13 cellular contexts compared by ENCODE assay signal in the genomic region with DNA sequence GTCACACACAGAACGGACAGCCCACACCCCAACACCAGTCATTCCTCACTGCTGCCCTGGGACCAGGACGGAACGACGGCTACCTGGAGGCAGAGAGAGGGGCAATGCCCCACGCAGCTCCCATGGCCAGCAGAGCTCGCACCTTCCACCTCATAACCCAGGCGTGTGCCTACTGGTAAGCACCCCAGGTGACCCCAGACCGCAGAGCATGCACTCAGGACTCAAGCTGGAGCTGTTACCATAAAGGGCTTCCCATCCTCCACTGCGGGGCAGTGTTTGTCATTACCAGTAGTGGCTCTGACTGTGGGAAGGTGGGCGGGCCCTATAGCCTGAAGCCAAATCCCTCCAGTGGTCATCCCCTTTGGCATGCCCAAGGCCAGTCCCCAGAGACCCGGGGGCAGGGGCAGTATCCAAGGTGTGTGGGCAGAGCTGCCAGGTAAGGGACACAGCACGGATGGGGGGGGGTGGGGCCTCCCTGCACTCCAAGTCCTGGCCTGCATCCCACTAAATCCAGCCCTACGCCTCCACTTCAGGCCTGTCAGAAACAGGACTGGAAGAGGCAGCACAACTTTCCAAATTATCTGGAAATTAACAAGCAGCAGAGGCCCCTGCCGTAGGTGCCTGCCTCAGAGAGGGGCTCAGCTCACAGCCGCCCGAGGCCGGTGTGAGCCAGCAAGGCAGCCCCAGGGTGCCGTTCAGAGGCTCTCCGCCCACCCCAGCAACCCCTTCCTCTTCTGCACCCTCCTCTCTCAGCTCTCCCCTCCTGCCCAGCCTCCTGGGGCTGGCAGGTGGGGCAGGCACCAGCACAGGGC. TPM values are rescaled to one million over a fixed set of nuclear protein-coding genes. Genes with fewer than 3 reads are reported as not detected.
DNase-seq lines count a peak whose midpoint lies in the region; ATAC-seq, FAIRE-seq and TF ChIP-seq lines count a peak whose summit lies in the region.
"Had no signal": no experiment of that assay in that cellular context is flagged by ENCODE, and none has a peak within 500 bp of the region (broad histone marks: within the 10 kb centered on the region; RNA-seq: fewer than 3 reads in every experiment).

No MANE protein-coding gene starts in this region.

- FAIRE-seq in HTR-8/SVneo (lab: Jason Lieb, UNC), result peak; percentile 74
- no peak for FAIRE-seq in GM12891 (lab: Jason Lieb, UNC)
- FAIRE-seq: frontal cortex, G401.6 had no signal

- H3K4me3 ChIP-seq in coronary artery (peak overlapping the region; percentile 56), smooth muscle cell (no peak overlapping the region), colonic mucosa (no peak overlapping the region)

- WGBS in smooth muscle cell (ENCODE audit: low lambda C conversion rate), result 51% methylated on average over 19 of the region's 19 CpGs

- H3K79me2 ChIP-seq in smooth muscle cell (ENCODE audit: low read depth), result peaks cover 80% of the 10 kb centered on the region

- H3F3A ChIP-seq in smooth muscle cell (ENCODE audit: low read depth), result peaks cover 39% of the 10 kb centered on the region

- H3K9me3 ChIP-seq in smooth muscle cell (replicated peaks; ENCODE audit: low read depth) (no peaks in the 10 kb centered on the region), colonic mucosa (no peaks in the 10 kb centered on the region)

- H3K4me1 ChIP-seq in smooth muscle cell (ENCODE audit: low read depth), result peaks cover 58% of the 10 kb centered on the region
- H3K4me1 ChIP-seq in colonic mucosa, result peaks cover 14% of the 10 kb centered on the region

- DNase-seq in HTR-8/SVneo (ENCODE audit: insufficient read length, low spot score) (no peak), coronary artery (ENCODE audit: low spot score) (peak; percentile 87), left kidney (ENCODE audit: low read depth, low spot score) (peak; percentile 43), smooth muscle cell (lab: John Stamatoyannopoulos, UW; ENCODE audit: unreplicated experiment) (no peak), GM12891 (ENCODE audit: insufficient read length, low spot score) (no peak), colonic mucosa (no peak)
- DNase-seq: activated naive CD4-positive, alpha-beta T cell had no signal

- no peaks in the 10 kb centered on the region for H3K36me3 ChIP-seq in smooth muscle cell (ENCODE audit: low read depth)
- no peaks in the 10 kb centered on the region for H3K36me3 ChIP-seq in colonic mucosa

- no peak for TF ChIP-seq CTCF in coronary artery (IDR thresholded peaks at IDR 0.05)
- no peak for TF ChIP-seq CTCF in smooth muscle cell (IDR thresholded peaks at IDR 0.05; ENCODE audit: borderline replicate concordance, insufficient read depth, poor library complexity, severe bottlenecking)
- no peak for TF ChIP-seq CTCF in colonic mucosa (IDR thresholded peaks at IDR 0.05)

- no peak for TF ChIP-seq POLR2A in GM12891 (IDR thresholded peaks at IDR 0.05; ENCODE audit: low read depth, low read length)

- H3K9ac ChIP-seq in smooth muscle cell (ENCODE audit: low read depth) (peak overlapping the region; percentile 77), colonic mucosa (ENCODE audit: low read depth in 2 of 2, low read length in 2 of 2) (peak overlapping the region in 1 of 2 donors; percentile 40)

- H3K4me2 ChIP-seq in smooth muscle cell, result peak overlapping the region; percentile 80

- H2AFZ ChIP-seq in smooth muscle cell (ENCODE audit: low read depth), result no peak overlapping the region

- H3K27me3 ChIP-seq in smooth muscle cell (ENCODE audit: low read depth) (no peaks in the 10 kb centered on the region), colonic mucosa (no peaks in the 10 kb centered on the region)

- peaks cover 82% of the 10 kb centered on the region for H4K20me1 ChIP-seq in smooth muscle cell (ENCODE audit: low read depth)

- H3K27ac ChIP-seq in coronary artery, result peak overlapping the region; percentile 94 to 98
- H3K27ac ChIP-seq in smooth muscle cell (ENCODE audit: low read depth), result peak overlapping the region; percentile 95
- no peak overlapping the region for H3K27ac ChIP-seq in colonic mucosa

- ATAC-seq in HG03521 (IDR thresholded peaks at IDR 0.05; ENCODE audit: unreplicated experiment) (no peak), HG03039 (IDR thresholded peaks at IDR 0.05; ENCODE audit: unreplicated experiment) (no peak)
- ATAC-seq: T-helper 17 cell had no signal

- intact Hi-C loops in colonic mucosa (cut with DNase I), result no loop called here

TF ChIP-seq in GM12891, 5 proteins besides CTCF, POLR2A, EP300 and RAD21:
- TF ChIP-seq POLR2AphosphoS5 (IDR thresholded peaks at IDR 0.05; ENCODE audit: low read depth, low read length), result no peak
- TF ChIP-seq SPI1 (IDR thresholded peaks at IDR 0.05; ENCODE audit: low read depth, low read length), result no peak
- TF ChIP-seq POU2F2 (IDR thresholded peaks at IDR 0.05; ENCODE audit: low read depth, low read length), result no peak

RNA-seq across cellular contexts. Expression of gene BCAR1, which starts 4.8 kb away (rescaled TPM):
- 49.4 and 49.9 TPM in 2 replicates for total RNA-seq in smooth muscle cell
- 117 and 123 TPM in 2 replicates for polyA plus RNA-seq in smooth muscle cell
- polyA plus RNA-seq in GM12891 (2012; ENCODE audit: low read depth, missing spikeins), result 13.4 TPM
- 100 to 1,000 TPM; 110 to 130 TPM for total RNA-seq in colonic mucosa

RNA-seq across cellular contexts. Expression of gene CTRB1, which starts 37.5 kb away (rescaled TPM):
- total RNA-seq in smooth muscle cell (not detected in 2 replicates), colonic mucosa (10 to 100 TPM in 1 of 2 donors, not detected in 1; 19.1 TPM)
- polyA plus RNA-seq in smooth muscle cell, result 1.9 and 7.2 TPM in 2 replicates
- polyA plus RNA-seq in GM12891 (2012; ENCODE audit: low read depth, missing spikeins), result not detected
- total RNA-seq: frontal cortex, subcutaneous adipose tissue, T-helper 17 cell had no signal

RNA-seq across cellular contexts. Expression of gene CTRB2, which starts 49.3 kb away (rescaled TPM):
- total RNA-seq in smooth muscle cell, result 1.7 TPM in 1 of 2 replicates, not detected in the other
- 2.3 and 11.1 TPM in 2 replicates for polyA plus RNA-seq in smooth muscle cell
- polyA plus RNA-seq in GM12891 (2012; ENCODE audit: low read depth, missing spikeins), result not detected
- 10 to 100 TPM in 1 of 2 donors, not detected in 1; 29.1 TPM for total RNA-seq in colonic mucosa
- total RNA-seq: frontal cortex, subcutaneous adipose tissue, T-helper 17 cell had no signal

Comparison
In these comparisons a context has a peak if more than half of its experiments do, and no peak if none do; other contexts are left out.
1. DNase-seq: peak in coronary artery (single experiment) and left kidney (single experiment); none in HTR-8/SVneo (single experiment), smooth muscle cell (single experiment), GM12891 (single experiment) and colonic mucosa (single experiment).